ENCODE assay signal across 1 cellular context in the genomic region with DNA sequence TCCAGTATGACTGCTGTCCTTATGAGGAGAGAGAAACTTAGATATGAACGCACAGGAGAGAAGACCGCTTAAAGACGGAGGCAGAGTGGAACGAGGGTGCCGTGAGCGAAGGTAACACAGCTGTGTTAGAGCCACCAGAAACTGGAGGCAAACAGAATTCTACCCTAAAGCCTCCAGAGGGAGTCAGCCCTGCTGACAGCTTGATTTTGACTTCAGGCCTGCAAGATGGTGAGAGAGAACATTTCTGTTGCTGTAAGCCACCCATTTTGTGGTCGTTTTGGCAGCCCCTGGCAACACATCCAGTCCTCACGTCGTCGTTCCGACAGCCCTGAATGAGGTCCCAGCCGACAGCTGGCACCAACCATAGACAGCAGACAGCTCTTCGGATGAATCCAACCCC.
TF ChIP-seq lines count a peak whose summit lies in the region.

No MANE protein-coding gene starts in this region.

TF ChIP-seq in IMR-90, 13 proteins besides CTCF, POLR2A, EP300 and RAD21:
- TF ChIP-seq CHD1 (IDR thresholded peaks at IDR 0.05; ENCODE audit: low read depth, low read length), result no peak
